1 cellular context compared by ENCODE assay signal in the genomic region with DNA sequence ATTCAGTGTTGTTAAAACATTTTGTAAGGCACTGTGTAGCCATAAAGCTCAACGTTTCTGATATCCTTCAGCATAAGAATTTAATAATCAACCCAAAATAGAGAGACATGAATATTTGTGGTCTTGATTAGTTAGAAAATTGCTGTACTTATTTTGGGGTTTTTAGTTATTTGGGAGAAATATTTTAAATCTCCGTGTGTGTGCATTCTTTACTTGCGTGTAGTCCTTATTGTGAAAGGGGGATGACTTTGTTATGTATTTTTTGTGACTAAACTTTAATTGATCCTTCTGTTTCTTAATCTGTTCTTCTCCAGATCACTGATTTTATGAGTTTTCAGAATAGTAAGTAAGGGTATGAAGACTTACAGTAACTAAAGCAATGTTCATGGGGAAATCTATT.
TF ChIP-seq lines count a peak whose summit lies in the region.

No MANE protein-coding gene starts in this region.

TF ChIP-seq in SK-N-SH, 30 proteins besides CTCF, POLR2A, EP300 and RAD21 (continued from another document):
- TF ChIP-seq, protein P1, sequence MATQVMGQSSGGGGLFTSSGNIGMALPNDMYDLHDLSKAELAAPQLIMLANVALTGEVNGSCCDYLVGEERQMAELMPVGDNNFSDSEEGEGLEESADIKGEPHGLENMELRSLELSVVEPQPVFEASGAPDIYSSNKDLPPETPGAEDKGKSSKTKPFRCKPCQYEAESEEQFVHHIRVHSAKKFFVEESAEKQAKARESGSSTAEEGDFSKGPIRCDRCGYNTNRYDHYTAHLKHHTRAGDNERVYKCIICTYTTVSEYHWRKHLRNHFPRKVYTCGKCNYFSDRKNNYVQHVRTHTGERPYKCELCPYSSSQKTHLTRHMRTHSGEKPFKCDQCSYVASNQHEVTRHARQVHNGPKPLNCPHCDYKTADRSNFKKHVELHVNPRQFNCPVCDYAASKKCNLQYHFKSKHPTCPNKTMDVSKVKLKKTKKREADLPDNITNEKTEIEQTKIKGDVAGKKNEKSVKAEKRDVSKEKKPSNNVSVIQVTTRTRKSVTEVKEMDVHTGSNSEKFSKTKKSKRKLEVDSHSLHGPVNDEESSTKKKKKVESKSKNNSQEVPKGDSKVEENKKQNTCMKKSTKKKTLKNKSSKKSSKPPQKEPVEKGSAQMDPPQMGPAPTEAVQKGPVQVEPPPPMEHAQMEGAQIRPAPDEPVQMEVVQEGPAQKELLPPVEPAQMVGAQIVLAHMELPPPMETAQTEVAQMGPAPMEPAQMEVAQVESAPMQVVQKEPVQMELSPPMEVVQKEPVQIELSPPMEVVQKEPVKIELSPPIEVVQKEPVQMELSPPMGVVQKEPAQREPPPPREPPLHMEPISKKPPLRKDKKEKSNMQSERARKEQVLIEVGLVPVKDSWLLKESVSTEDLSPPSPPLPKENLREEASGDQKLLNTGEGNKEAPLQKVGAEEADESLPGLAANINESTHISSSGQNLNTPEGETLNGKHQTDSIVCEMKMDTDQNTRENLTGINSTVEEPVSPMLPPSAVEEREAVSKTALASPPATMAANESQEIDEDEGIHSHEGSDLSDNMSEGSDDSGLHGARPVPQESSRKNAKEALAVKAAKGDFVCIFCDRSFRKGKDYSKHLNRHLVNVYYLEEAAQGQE (IDR thresholded peaks at IDR 0.05; ENCODE audit: low read depth, low read length) = no peak
- TF ChIP-seq MEF2A (IDR thresholded peaks at IDR 0.05; ENCODE audit: borderline replicate concordance, low read depth) (no peak), EZH2phosphoT487 (IDR thresholded peaks at IDR 0.05; ENCODE audit: borderline replicate concordance, low read depth) (no peak), TEAD4 (IDR thresholded peaks at IDR 0.05; ENCODE audit: borderline replicate concordance, insufficient read depth) (no peak), TCF12 (IDR thresholded peaks at IDR 0.05) (no peak), CHD2 (IDR thresholded peaks at IDR 0.05; ENCODE audit: low read length, partially characterized antibody) (no peak), FOXM1 (IDR thresholded peaks at IDR 0.05; ENCODE audit: low read depth) (no peak), YY1 (IDR thresholded peaks at IDR 0.05; ENCODE audit: low read depth) (no peak)
- TF ChIP-seq, protein P2, sequence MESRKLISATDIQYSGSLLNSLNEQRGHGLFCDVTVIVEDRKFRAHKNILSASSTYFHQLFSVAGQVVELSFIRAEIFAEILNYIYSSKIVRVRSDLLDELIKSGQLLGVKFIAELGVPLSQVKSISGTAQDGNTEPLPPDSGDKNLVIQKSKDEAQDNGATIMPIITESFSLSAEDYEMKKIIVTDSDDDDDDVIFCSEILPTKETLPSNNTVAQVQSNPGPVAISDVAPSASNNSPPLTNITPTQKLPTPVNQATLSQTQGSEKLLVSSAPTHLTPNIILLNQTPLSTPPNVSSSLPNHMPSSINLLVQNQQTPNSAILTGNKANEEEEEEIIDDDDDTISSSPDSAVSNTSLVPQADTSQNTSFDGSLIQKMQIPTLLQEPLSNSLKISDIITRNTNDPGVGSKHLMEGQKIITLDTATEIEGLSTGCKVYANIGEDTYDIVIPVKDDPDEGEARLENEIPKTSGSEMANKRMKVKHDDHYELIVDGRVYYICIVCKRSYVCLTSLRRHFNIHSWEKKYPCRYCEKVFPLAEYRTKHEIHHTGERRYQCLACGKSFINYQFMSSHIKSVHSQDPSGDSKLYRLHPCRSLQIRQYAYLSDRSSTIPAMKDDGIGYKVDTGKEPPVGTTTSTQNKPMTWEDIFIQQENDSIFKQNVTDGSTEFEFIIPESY (IDR thresholded peaks at IDR 0.05; ENCODE audit: borderline replicate concordance, low read depth) = no peak
- TF ChIP-seq, protein P3, sequence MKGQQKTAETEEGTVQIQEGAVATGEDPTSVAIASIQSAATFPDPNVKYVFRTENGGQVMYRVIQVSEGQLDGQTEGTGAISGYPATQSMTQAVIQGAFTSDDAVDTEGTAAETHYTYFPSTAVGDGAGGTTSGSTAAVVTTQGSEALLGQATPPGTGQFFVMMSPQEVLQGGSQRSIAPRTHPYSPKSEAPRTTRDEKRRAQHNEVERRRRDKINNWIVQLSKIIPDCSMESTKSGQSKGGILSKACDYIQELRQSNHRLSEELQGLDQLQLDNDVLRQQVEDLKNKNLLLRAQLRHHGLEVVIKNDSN (IDR thresholded peaks at IDR 0.05; ENCODE audit: borderline replicate concordance, low read depth) = no peak
- TF ChIP-seq, protein P4, sequence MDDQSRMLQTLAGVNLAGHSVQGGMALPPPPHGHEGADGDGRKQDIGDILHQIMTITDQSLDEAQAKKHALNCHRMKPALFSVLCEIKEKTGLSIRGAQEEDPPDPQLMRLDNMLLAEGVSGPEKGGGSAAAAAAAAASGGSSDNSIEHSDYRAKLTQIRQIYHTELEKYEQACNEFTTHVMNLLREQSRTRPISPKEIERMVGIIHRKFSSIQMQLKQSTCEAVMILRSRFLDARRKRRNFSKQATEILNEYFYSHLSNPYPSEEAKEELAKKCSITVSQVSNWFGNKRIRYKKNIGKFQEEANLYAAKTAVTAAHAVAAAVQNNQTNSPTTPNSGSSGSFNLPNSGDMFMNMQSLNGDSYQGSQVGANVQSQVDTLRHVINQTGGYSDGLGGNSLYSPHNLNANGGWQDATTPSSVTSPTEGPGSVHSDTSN (IDR thresholded peaks at IDR 0.05) = no peak
TF ChIP-seq in SK-N-SH: peak in this region for 0.
